8 cellular contexts compared by ENCODE assay signal in genomic region chr1:1776672-1777393, GRCh38. TPM values are rescaled to one million over a fixed set of nuclear protein-coding genes. Genes with fewer than 3 reads are reported as not detected.
DNase-seq lines count a peak whose midpoint lies in the region; ATAC-seq and TF ChIP-seq lines count a peak whose summit lies in the region.

No MANE protein-coding gene starts in this region.

- peaks cover 55% of the 10 kb centered on the region for H3K4me1 Mint-ChIP-seq in activated CD4-positive, alpha-beta memory T cell treated with anti-CD3 and anti-CD28 coated beads for 36 hours (ENCODE audit: low read depth)

- peak; percentile 26 for DNase-seq in NCI-H82 (lab: John Stamatoyannopoulos, UW)
- no peak for DNase-seq in NCI-H82 treated with DMSO at 0.1 percent for 48 hours (lab: John Stamatoyannopoulos, UW; ENCODE audit: unreplicated experiment)
- no peak for DNase-seq in activated CD4-positive, alpha-beta memory T cell treated with anti-CD3 and anti-CD28 coated beads for 36 hours
- no peak for DNase-seq in stomach
- DNase-seq in Kasumi-1 (lab: John Stamatoyannopoulos, UW) = no peak
- no peak for DNase-seq in NCI-H1417 treated with DMSO at 0.1 percent for 48 hours (lab: John Stamatoyannopoulos, UW)

- CTCF ChIA-PET in activated CD4-positive, alpha-beta memory T cell treated with anti-CD3 and anti-CD28 coated beads for 36 hours (lab: Charles Lee) = interaction anchor here (2.3 to 2.7 kb wide), 2 partner anchors 129 to 132 kb away, joined by 13 to 24 read pairs; no protein-coding TSS in a partner anchor

- POLR2A ChIA-PET in activated CD4-positive, alpha-beta memory T cell treated with anti-CD3 and anti-CD28 coated beads for 36 hours (lab: Charles Lee) = interaction anchor here (0.7 to 1.2 kb wide), 2 partner anchors 132 to 452 kb away, joined by 3 to 5 read pairs; no protein-coding TSS in a partner anchor

- no peaks in the 10 kb centered on the region for H3K9me3 Mint-ChIP-seq in activated CD4-positive, alpha-beta memory T cell treated with anti-CD3 and anti-CD28 coated beads for 36 hours

- no peak overlapping the region for H3K9ac ChIP-seq in iPS-15b (ENCODE audit: low read depth, low read length)

- H3K27me3 ChIP-seq in iPS-15b (ENCODE audit: control insufficient read depth, insufficient read depth, low read length) (no peaks in the 10 kb centered on the region), stomach (no peaks in the 10 kb centered on the region)

- TF ChIP-seq CTCF in stomach (IDR thresholded peaks at IDR 0.05) = no peak

- no peak for TF ChIP-seq POLR2A in stomach (IDR thresholded peaks at IDR 0.05)

- H3K9me3 ChIP-seq in iPS-15b (ENCODE audit: control insufficient read depth, insufficient read depth, low read length) = no peaks in the 10 kb centered on the region
- no peaks in the 10 kb centered on the region for H3K9me3 ChIP-seq in stomach

- no peaks in the 10 kb centered on the region for H3K36me3 ChIP-seq in iPS-15b (ENCODE audit: control insufficient read depth, insufficient read depth, low read length)
- peaks cover 11 to 28% (median 12%) of the 10 kb centered on the region in 4 donors for H3K36me3 ChIP-seq in stomach

- TF ChIP-seq EP300 in stomach (IDR thresholded peaks at IDR 0.05) = no peak

- H3K4me1 ChIP-seq in iPS-15b (ENCODE audit: control insufficient read depth, insufficient read depth, low read length) (peaks cover 34% of the 10 kb centered on the region), stomach (peaks cover 58 to 73% (median 71%) of the 10 kb centered on the region in 4 donors)

- peak overlapping the region; percentile 82 for H3K4me3 Mint-ChIP-seq in activated CD4-positive, alpha-beta memory T cell treated with anti-CD3 and anti-CD28 coated beads for 36 hours

- H3K4me3 ChIP-seq in iPS-15b (ENCODE audit: low read depth, low read length) = peak overlapping the region; percentile 89
- peak overlapping the region; percentile 88 to 97 (median 92) for H3K4me3 ChIP-seq in stomach

- H3K27ac ChIP-seq in stomach = peak overlapping the region; percentile 42 to 96 (median 94)

- no peaks in the 10 kb centered on the region for H3K27me3 Mint-ChIP-seq in activated CD4-positive, alpha-beta memory T cell treated with anti-CD3 and anti-CD28 coated beads for 36 hours

- 69 to 76% (median 70%) methylated on average over 7 of the region's 7 CpGs for WGBS in stomach, 5 donors

- intact Hi-C loops in activated CD4-positive, alpha-beta memory T cell treated with anti-CD3 and anti-CD28 coated beads for 36 hours (cut with micrococcal nuclease) = no loop called here
- intact Hi-C loops in stomach (cut with DNase I; ENCODE audit: low total_unique reads) = no loop called here

- ATAC-seq in GM19324 (IDR thresholded peaks at IDR 0.05; ENCODE audit: low FRiP score, unreplicated experiment) = no peak

- peaks cover 7% of the 10 kb centered on the region for H3K36me3 Mint-ChIP-seq in activated CD4-positive, alpha-beta memory T cell treated with anti-CD3 and anti-CD28 coated beads for 36 hours

- H3K27ac Mint-ChIP-seq in activated CD4-positive, alpha-beta memory T cell treated with anti-CD3 and anti-CD28 coated beads for 36 hours = peak overlapping the region; percentile 78

RNA-seq across cellular contexts. Expression of gene NADK, which starts 1.4 kb away (rescaled TPM):
- 10 to 100 TPM; 56.2 to 57.4 TPM for total RNA-seq in activated CD4-positive, alpha-beta memory T cell treated with anti-CD3 and anti-CD28 coated beads for 36 hours
- total RNA-seq in stomach = 100 to 1,000 TPM in 3 of 5 donors, 10 to 100 TPM in 2; 69.9 to 202 (median 102) TPM
- 10 to 100 TPM; 38.6 to 63.2 (median 45.9) TPM for polyA plus RNA-seq in stomach

RNA-seq across cellular contexts. Expression of gene CDK11A, which starts 52.7 kb away (rescaled TPM):
- total RNA-seq in activated CD4-positive, alpha-beta memory T cell treated with anti-CD3 and anti-CD28 coated beads for 36 hours = 10 to 100 TPM; 44.5 to 49.1 TPM
- 100 to 1,000 TPM in 3 of 5 donors, 10 to 100 TPM in 2; 46.1 to 233 (median 126) TPM for total RNA-seq in stomach
- polyA plus RNA-seq in stomach = 10 to 100 TPM; 27.3 to 68.7 (median 31.6) TPM
